In the genomic region with DNA sequence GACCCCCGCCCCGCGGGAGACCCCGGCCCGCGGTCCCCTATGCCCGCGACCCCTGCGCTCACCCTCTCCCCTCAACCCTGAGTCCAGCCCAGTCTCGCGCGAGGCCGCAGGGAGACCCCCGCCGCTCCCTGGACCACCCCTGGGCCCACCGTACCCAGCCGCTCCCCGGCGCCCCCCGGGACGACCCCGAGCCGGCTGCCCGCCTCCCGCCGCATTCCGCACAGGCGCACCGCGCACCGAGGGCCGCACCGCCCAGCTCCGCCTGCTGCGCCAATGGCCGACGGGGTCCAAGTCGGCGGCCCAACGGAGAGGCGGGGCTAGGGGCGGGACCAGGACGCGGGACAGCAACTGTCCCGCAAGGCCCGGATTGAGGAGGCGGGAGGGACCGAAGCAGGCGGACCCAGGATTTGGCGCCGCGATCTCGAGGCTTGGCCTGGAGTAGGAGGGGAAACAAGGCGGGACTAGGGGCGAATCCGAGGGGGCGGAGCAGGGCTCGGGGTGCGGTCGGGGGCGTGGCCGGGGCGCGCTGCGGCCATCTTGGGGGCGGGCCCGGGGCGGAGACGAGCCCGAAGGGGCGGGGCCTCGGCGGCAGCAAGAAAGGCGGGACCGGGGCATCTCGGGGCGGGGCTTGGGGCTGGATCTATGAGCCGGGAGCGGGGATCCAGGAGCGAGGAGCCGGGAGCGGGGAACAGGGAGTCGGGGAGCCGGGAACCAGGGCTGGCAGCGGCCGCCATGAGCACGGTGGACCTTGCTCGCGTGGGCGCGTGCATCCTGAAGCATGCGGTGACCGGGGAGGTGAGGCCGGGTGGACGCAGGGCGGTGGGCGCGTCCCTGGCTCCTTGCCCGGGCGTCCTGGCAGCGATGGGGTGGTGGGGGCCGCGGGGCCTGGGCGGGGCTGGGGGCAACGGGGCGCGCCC, we compare ENCODE assay signal across 8 cellular contexts. TPM values are rescaled to one million over a fixed set of nuclear protein-coding genes. Genes with fewer than 3 reads are reported as not detected.
A peak's percentile ranks its signal among the peaks of the same experiment; 100 is the strongest.
DNase-seq lines count a peak whose midpoint lies in the region; ATAC-seq, FAIRE-seq and TF ChIP-seq lines count a peak whose summit lies in the region.

A gene with protein sequence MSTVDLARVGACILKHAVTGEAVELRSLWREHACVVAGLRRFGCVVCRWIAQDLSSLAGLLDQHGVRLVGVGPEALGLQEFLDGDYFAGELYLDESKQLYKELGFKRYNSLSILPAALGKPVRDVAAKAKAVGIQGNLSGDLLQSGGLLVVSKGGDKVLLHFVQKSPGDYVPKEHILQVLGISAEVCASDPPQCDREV (plus strand): TSS at position 624 of the 917 bp plus-strand sequence. CDS start 109 bp downstream, at position 733.

- ATAC-seq in HG02973 (IDR thresholded peaks at IDR 0.05; ENCODE audit: unreplicated experiment) (peak; percentile 66), right cardiac atrium (peak; percentile 93 to 94)

- peaks cover 3% of the 10 kb centered on the region for H3K9me3 Mint-ChIP-seq in astrocyte (ENCODE audit: unreplicated experiment)

- no peaks in the 10 kb centered on the region for H3K27me3 Mint-ChIP-seq in astrocyte (ENCODE audit: low read depth, unreplicated experiment)

- peak within 1 kb of the TSS; percentile 91 for H2AFZ ChIP-seq in astrocyte (ENCODE audit: low read depth, low read length)

- no peaks in the 10 kb centered on the region for H4K20me1 ChIP-seq in astrocyte (ENCODE audit: insufficient read depth, low read length)

- H3K27ac ChIP-seq in astrocyte (ENCODE audit: low read depth, low read length) (peak within 1 kb of the TSS; percentile 65), right cardiac atrium (ENCODE audit: low read length) (peak within 1 kb of the TSS; percentile 95), uterus (peak within 1 kb of the TSS; percentile 95 to 98)

- H3K9me3 ChIP-seq in astrocyte (ENCODE audit: insufficient read depth, low read depth, low read length): no peaks in the 10 kb centered on the region
- H3K9me3 ChIP-seq in right cardiac atrium (ENCODE audit: control insufficient read depth, low read length): no peaks in the 10 kb centered on the region
- H3K9me3 ChIP-seq in uterus: no peaks in the 10 kb centered on the region

- TF ChIP-seq CTCF in astrocyte (IDR thresholded peaks at IDR 0.05; ENCODE audit: insufficient read depth, low read depth, low read length) (no peak), uterus (IDR thresholded peaks at IDR 0.05) (peak in 2 of 4 experiments; percentile 12 to 22)

- H3K27me3 ChIP-seq in astrocyte (ENCODE audit: insufficient read depth, low read length) (no peaks in the 10 kb centered on the region), right cardiac atrium (ENCODE audit: control insufficient read depth, insufficient read depth) (no peaks in the 10 kb centered on the region), uterus (no peaks in the 10 kb centered on the region)

- peak within 1 kb of the TSS; percentile 66 for H3K27ac Mint-ChIP-seq in astrocyte (ENCODE audit: unreplicated experiment)

- peak; percentile 98 for FAIRE-seq in GM18507 (lab: Jason Lieb, UNC)
- no peak for FAIRE-seq in astrocyte (lab: Jason Lieb, UNC)

- H3K9ac ChIP-seq in astrocyte (ENCODE audit: low read length): peak within 1 kb of the TSS; percentile 89

- peak within 1 kb of the TSS; percentile 85 for H3K4me3 Mint-ChIP-seq in astrocyte (ENCODE audit: unreplicated experiment)

- peaks cover 12% of the 10 kb centered on the region for H3K4me1 Mint-ChIP-seq in astrocyte (ENCODE audit: low read depth, unreplicated experiment)

- H3K36me3 Mint-ChIP-seq in astrocyte (ENCODE audit: low read depth, unreplicated experiment): no peaks in the 10 kb centered on the region

- under 1% methylated on average over 107 of the region's 107 CpGs for WGBS in right cardiac atrium

- no peaks in the 10 kb centered on the region for H3K79me2 ChIP-seq in astrocyte (ENCODE audit: insufficient read depth, low read length)

- intact Hi-C loops in right cardiac atrium (cut with DNase I) (no loop called here), uterus (cut with DNase I; ENCODE audit: low total_unique reads) (loop anchor here (10.0 kb wide), 1 partner anchor 1058 kb away; no protein-coding TSS in a partner anchor)

- DNase-seq in GM18507 (ENCODE audit: extremely low spot score, insufficient read length, low read depth) (peak; percentile 97), NCI-H2081 (lab: John Stamatoyannopoulos, UW) (peak; percentile 94 to 96), T-helper 9 cell (peak; percentile 99), astrocyte (ENCODE audit: low read depth) (peak; percentile 96), right cardiac atrium (peak; percentile 100), pulmonary artery endothelial cell (ENCODE audit: low read depth, low spot score) (peak; percentile 98), uterus (peak; percentile 99)

- H3K36me3 ChIP-seq in astrocyte (ENCODE audit: insufficient read depth, low read length) (no peaks in the 10 kb centered on the region), uterus (no peaks in the 10 kb centered on the region)

- peak within 1 kb of the TSS; percentile 100 for H3K4me2 ChIP-seq in astrocyte (ENCODE audit: low read length)

- peak; percentile 94 to 95 for TF ChIP-seq POLR2A in uterus (IDR thresholded peaks at IDR 0.05)

- H3K4me1 ChIP-seq in astrocyte (ENCODE audit: insufficient read depth, low read length): peaks cover 15% of the 10 kb centered on the region
- H3K4me1 ChIP-seq in right cardiac atrium (ENCODE audit: control insufficient read depth, insufficient read depth, low read length): peaks cover 3% of the 10 kb centered on the region
- H3K4me1 ChIP-seq in uterus: peaks cover 0 to 4% of the 10 kb centered on the region in 2 donors

- peak within 1 kb of the TSS; percentile 76 for H3K4me3 ChIP-seq in astrocyte (ENCODE audit: insufficient read depth, low read depth, low read length)
- peak within 1 kb of the TSS; percentile 87 for H3K4me3 ChIP-seq in right cardiac atrium (ENCODE audit: low read length)
- H3K4me3 ChIP-seq in uterus: peak within 1 kb of the TSS; percentile 70 to 90

RNA-seq across cellular contexts. Expression of the gene that starts here (rescaled TPM):
- 19.2 and 20.6 TPM in 2 replicates for total RNA-seq in astrocyte
- total RNA-seq in right cardiac atrium: 10 to 100 TPM in 2 of 4 donors, 1 to 10 TPM in 2; 8.0 to 11.8 (median 10.4) TPM
- 9.3 TPM for polyA plus RNA-seq in right cardiac atrium
- 29.9 and 36.0 TPM in 2 replicates for total RNA-seq in pulmonary artery endothelial cell
- 10 to 100 TPM in 2 of 4 donors, 1 to 10 TPM in 1, under 1 TPM in 1; 0.51 to 20.5 (median 13.2) TPM for total RNA-seq in uterus

Comparison
In these comparisons a context has a peak if more than half of its experiments do, and no peak if none do; other contexts are left out.
1. Peak in every context shown above with its lines: DNase-seq, ATAC-seq, H3K4me3 ChIP-seq and H3K27ac ChIP-seq.